Comparison of ENCODE assay signal across 19 cellular contexts in genomic region chr17:10815318-10815717, GRCh38. TPM values are rescaled to one million over a fixed set of nuclear protein-coding genes. Genes with fewer than 3 reads are reported as not detected.
DNase-seq lines count a peak whose midpoint lies in the region; ATAC-seq and TF ChIP-seq lines count a peak whose summit lies in the region.
"Had no signal": no experiment of that assay in that cellular context is flagged by ENCODE, and none has a peak within 500 bp of the region (broad histone marks: within the 10 kb centered on the region; RNA-seq: fewer than 3 reads in every experiment).

No MANE protein-coding gene starts in this region.

- peak overlapping the region in 1 of 2 donors; percentile 54 for H3K9ac ChIP-seq in mucosa of rectum (ENCODE audit: low read depth in 1 of 2, low read length in 2 of 2)
- H3K9ac ChIP-seq: BLaER1 had no signal

- H3K4me1 ChIP-seq in Peyer's patch (peaks cover 0 to 26% (median 0%) of the 10 kb centered on the region in 4 donors), mucosa of rectum (ENCODE audit: control insufficient read depth in 2 of 2, insufficient read depth in 2 of 2, low read length in 2 of 2) (peaks cover 24 to 27% of the 10 kb centered on the region in 2 donors)
- H3K4me1 ChIP-seq: BLaER1 had no signal

- DNase-seq in Peyer's patch = peak in 2 of 3 donors; percentile 69 to 74
- DNase-seq in NK-92 treated with Interleukin-12 subunit alpha and Interleukin-12 subunit beta, amount 100 ng/mL, for 24 hours (lab: John Stamatoyannopoulos, UW) = no peak
- no peak for DNase-seq in GM19240 (ENCODE audit: insufficient read length, low spot score)
- DNase-seq: CD4-positive, alpha-beta T cell; GOT3; HCEC 1CT; KBM-7; MM.1S; NCI-H2029; NCI-H446 treated with DMSO at 0.1 percent for 48 hours; NCI-H82; Right ventricle myocardium superior; RPMI8226 had no signal

- H3K4me3 ChIP-seq in Peyer's patch (no peak overlapping the region), mucosa of rectum (ENCODE audit: low read length in 2 of 2) (peak overlapping the region in 1 of 2 donors; percentile 48)
- H3K4me3 ChIP-seq: BLaER1, PC-9 had no signal

- peak; percentile 22 for ATAC-seq in stimulated activated memory B cell treated with anti-CD40 and anti-IgM and Interleukin-4, amounts not matched to agents 10 μg/mL and 1 μg/mL and 100 μg/mL, for 72 hours
- ATAC-seq in GM18498 (IDR thresholded peaks at IDR 0.05; ENCODE audit: unreplicated experiment) = no peak

- no peaks in the 10 kb centered on the region for H3K36me3 ChIP-seq in Peyer's patch
- no peaks in the 10 kb centered on the region for H3K36me3 ChIP-seq in mucosa of rectum (ENCODE audit: control insufficient read depth in 2 of 2, insufficient read depth in 2 of 2, low read length in 2 of 2)
- H3K36me3 ChIP-seq: BLaER1 had no signal

- no peak overlapping the region for H3K4me3 Mint-ChIP-seq in stimulated activated memory B cell treated with anti-CD40 and anti-IgM and Interleukin-4, amounts not matched to agents 10 μg/mL and 1 μg/mL and 100 μg/mL, for 72 hours
- H3K4me3 Mint-ChIP-seq: CD4-positive, alpha-beta T cell had no signal

- H3K27ac Mint-ChIP-seq in stimulated activated memory B cell treated with anti-CD40 and anti-IgM and Interleukin-4, amounts not matched to agents 10 μg/mL and 1 μg/mL and 100 μg/mL, for 72 hours = no peak overlapping the region
- H3K27ac Mint-ChIP-seq: CD4-positive, alpha-beta T cell had no signal

- no peaks in the 10 kb centered on the region for H3K9me3 ChIP-seq in Peyer's patch
- no peaks in the 10 kb centered on the region for H3K9me3 ChIP-seq in mucosa of rectum (ENCODE audit: control insufficient read depth in 2 of 2, low read length in 2 of 2)
- H3K9me3 ChIP-seq: BLaER1 had no signal

- no peak for TF ChIP-seq CTCF in C4-2B (conservative IDR thresholded peaks at IDR 0.05)
- no peak for TF ChIP-seq CTCF in Peyer's patch (IDR thresholded peaks at IDR 0.05)

- H3K4me1 Mint-ChIP-seq in stimulated activated memory B cell treated with anti-CD40 and anti-IgM and Interleukin-4, amounts not matched to agents 10 μg/mL and 1 μg/mL and 100 μg/mL, for 72 hours = no peaks in the 10 kb centered on the region

- H3K36me3 Mint-ChIP-seq in stimulated activated memory B cell treated with anti-CD40 and anti-IgM and Interleukin-4, amounts not matched to agents 10 μg/mL and 1 μg/mL and 100 μg/mL, for 72 hours = no peaks in the 10 kb centered on the region

- H3K27ac ChIP-seq in C4-2B = peak overlapping the region; percentile 12; the same call in 1 of the 2 replicates
- H3K27ac ChIP-seq in Peyer's patch = peak overlapping the region in 1 of 4 donors; percentile 5
- H3K27ac ChIP-seq in mucosa of rectum (ENCODE audit: low read depth in 2 of 2, low read length in 2 of 2) = peak overlapping the region; percentile 77 to 85
- H3K27ac ChIP-seq: BLaER1, PC-9 had no signal

- no peaks in the 10 kb centered on the region for H3K27me3 ChIP-seq in Peyer's patch
- H3K27me3 ChIP-seq in mucosa of rectum (ENCODE audit: control insufficient read depth in 2 of 2, insufficient read depth in 2 of 2, low read length in 2 of 2) = no peaks in the 10 kb centered on the region
- H3K27me3 ChIP-seq: BLaER1 had no signal

- TF ChIP-seq POLR2A in Peyer's patch (IDR thresholded peaks at IDR 0.05) = no peak

- peaks cover 40% of the 10 kb centered on the region for H3K27me3 Mint-ChIP-seq in stimulated activated memory B cell treated with anti-CD40 and anti-IgM and Interleukin-4, amounts not matched to agents 10 μg/mL and 1 μg/mL and 100 μg/mL, for 72 hours
- H3K27me3 Mint-ChIP-seq: CD4-positive, alpha-beta T cell had no signal

- no peaks in the 10 kb centered on the region for H3K9me3 Mint-ChIP-seq in stimulated activated memory B cell treated with anti-CD40 and anti-IgM and Interleukin-4, amounts not matched to agents 10 μg/mL and 1 μg/mL and 100 μg/mL, for 72 hours
- H3K9me3 Mint-ChIP-seq: CD4-positive, alpha-beta T cell had no signal

RNA-seq across cellular contexts. Expression of gene TMEM238L, which starts 11.4 kb away (rescaled TPM):
- 10 to 100 TPM; 16.3 to 45.3 (median 25.4) TPM for total RNA-seq in Peyer's patch
- total RNA-seq: CD4-positive, alpha-beta T cell; PC-9; Right ventricle myocardium superior had no signal

RNA-seq across cellular contexts. Expression of gene PIRT, which starts 22.6 kb away (rescaled TPM):
- total RNA-seq in Peyer's patch = 1 to 10 TPM in 2 of 4 donors, under 1 TPM in 2; 0.35 to 2.0 (median 1.2) TPM
- total RNA-seq: CD4-positive, alpha-beta T cell; PC-9; Right ventricle myocardium superior had no signal

Comparison
In these comparisons a context has a peak if more than half of its experiments do, and no peak if none do; other contexts are left out.
1. DNase-seq: peak in Peyer's patch (2 of 3); none in NK-92 treated with Interleukin-12 subunit alpha and Interleukin-12 subunit beta, amount 100 ng/mL, for 24 hours (single experiment) and GM19240 (single experiment).